23 cellular contexts compared by ENCODE assay signal in genomic region chr18:210780-211179, GRCh38. TPM values are rescaled to one million over a fixed set of nuclear protein-coding genes. Genes with fewer than 3 reads are reported as not detected.
DNase-seq lines count a peak whose midpoint lies in the region; ATAC-seq, FAIRE-seq and TF ChIP-seq lines count a peak whose summit lies in the region.
"Had no signal": no experiment of that assay in that cellular context is flagged by ENCODE, and none has a peak within 500 bp of the region (broad histone marks: within the 10 kb centered on the region; RNA-seq: fewer than 3 reads in every experiment).

No MANE protein-coding gene starts in this region.

- in situ Hi-C loops in HepG2 (cut with HindIII; ENCODE audit: extremely low pct_ligation_motif_present, low pct_unique_long_range_greater_than_20kb) = no loop called here

- H3K79me2 ChIP-seq in GM23338 (replicated peaks; ENCODE audit: insufficient read depth) = peaks cover 7% of the 10 kb centered on the region
- H3K79me2 ChIP-seq in HepG2 (ENCODE audit: insufficient read depth, low read length) = no peaks in the 10 kb centered on the region

- H3K27me3 ChIP-seq in GM23338 (ENCODE audit: insufficient read depth) = no peaks in the 10 kb centered on the region
- H3K27me3 ChIP-seq in HepG2 (ENCODE audit: control insufficient read depth in 1 of 2, insufficient read depth in 2 of 2, low read length in 2 of 2) = no peaks in the 10 kb centered on the region
- H3K27me3 ChIP-seq: BLaER1 treated with 17β-estradiol and CSF1 and Interleukin-3, amounts not matched to agents 10 nM and 100 nM had no signal

- H3F3A ChIP-seq in GM23338 (replicated peaks; ENCODE audit: low read depth) = no peaks in the 10 kb centered on the region

- H3K4me1 Mint-ChIP-seq in activated CD4-positive, alpha-beta T cell treated with anti-CD3 and anti-CD28 coated beads for 36 hours = no peaks in the 10 kb centered on the region
- peaks cover 26% of the 10 kb centered on the region; the same call in 2 of the 3 replicates for H3K4me1 Mint-ChIP-seq in GM23338
- no peaks in the 10 kb centered on the region for H3K4me1 Mint-ChIP-seq in activated T-helper 17 cell treated with anti-CD3 and anti-CD28 coated beads, Interleukin-2, amount 50 U/mL, for 72 hours

- no peak for TF ChIP-seq EP300 in HepG2 (IDR thresholded peaks at IDR 0.05; ENCODE audit: low read depth in 2 of 2, low read length in 2 of 2)
- no peak for TF ChIP-seq EP300 in HepG2 (CRISPR knock-in tag; IDR thresholded peaks at IDR 0.05; ENCODE audit: borderline replicate concordance)

- H3K36me3 Mint-ChIP-seq in activated CD4-positive, alpha-beta T cell treated with anti-CD3 and anti-CD28 coated beads for 36 hours (ENCODE audit: low read depth) = peaks cover 65% of the 10 kb centered on the region
- peaks cover 63% of the 10 kb centered on the region for H3K36me3 Mint-ChIP-seq in GM23338 (ENCODE audit: low read depth)
- H3K36me3 Mint-ChIP-seq in activated T-helper 17 cell treated with anti-CD3 and anti-CD28 coated beads, Interleukin-2, amount 50 U/mL, for 72 hours (ENCODE audit: low read depth) = peaks cover 100% of the 10 kb centered on the region

- peak overlapping the region; percentile 60 for H3K27ac Mint-ChIP-seq in activated CD4-positive, alpha-beta T cell treated with anti-CD3 and anti-CD28 coated beads for 36 hours
- H3K27ac Mint-ChIP-seq in GM23338 = peak overlapping the region; percentile 82
- peak overlapping the region; percentile 24 for H3K27ac Mint-ChIP-seq in activated T-helper 17 cell treated with anti-CD3 and anti-CD28 coated beads, Interleukin-2, amount 50 U/mL, for 72 hours

- intact Hi-C loops in activated CD4-positive, alpha-beta T cell treated with anti-CD3 and anti-CD28 coated beads for 36 hours (cut with DNase I, micrococcal nuclease) = loop anchor here in 1 of 2 experiments (5.0 kb wide), 1 partner anchor 42 kb away; no protein-coding TSS in a partner anchor
- intact Hi-C loops in HepG2 (cut with micrococcal nuclease; ENCODE audit: unreplicated experiment) = no loop called here

- FAIRE-seq in HepG2 (lab: Jason Lieb, UNC) = no peak
- FAIRE-seq: GM12891 had no signal

- BruUV-seq in HepG2 (replicated peaks; lab: Mats Ljungman, UMichigan) = no TSS peak

- H3K4me2 ChIP-seq in GM23338 = no peak overlapping the region
- H3K4me2 ChIP-seq in HepG2 (ENCODE audit: low read depth, low read length) = no peak overlapping the region
- H3K4me2 ChIP-seq: BLaER1 treated with 17β-estradiol and CSF1 and Interleukin-3, amounts not matched to agents 10 nM and 100 nM had no signal

- POLR2A ChIA-PET in activated CD4-positive, alpha-beta T cell treated with anti-CD3 and anti-CD28 coated beads for 36 hours (lab: Charles Lee) = no interaction called here
- POLR2A ChIA-PET in HepG2 (lab: Yijun Ruan, JAX) = no interaction called here

- H3K27ac ChIP-seq in GM23338 (ENCODE audit: low read depth) = no peak overlapping the region
- H3K27ac ChIP-seq in HepG2 (ENCODE audit: extremely low read length, insufficient read depth, low read length) = no peak overlapping the region
- H3K27ac ChIP-seq: BLaER1 treated with 17β-estradiol and CSF1 and Interleukin-3, amounts not matched to agents 10 nM and 100 nM had no signal

- 94% methylated on average over 5 of the region's 5 CpGs for WGBS in HepG2 (ENCODE audit: low lambda C conversion rate)

- H2AFZ ChIP-seq in GM23338 (no peak overlapping the region), HepG2 (ENCODE audit: low read length) (no peak overlapping the region)

- H3K4me3 Mint-ChIP-seq in activated CD4-positive, alpha-beta T cell treated with anti-CD3 and anti-CD28 coated beads for 36 hours = no peak overlapping the region
- H3K4me3 Mint-ChIP-seq in GM23338 = no peak overlapping the region
- H3K4me3 Mint-ChIP-seq in activated T-helper 17 cell treated with anti-CD3 and anti-CD28 coated beads, Interleukin-2, amount 50 U/mL, for 72 hours = no peak overlapping the region
- H3K4me3 Mint-ChIP-seq: CD4-positive, alpha-beta memory T cell had no signal

- H3K4me1 ChIP-seq in GM23338 (ENCODE audit: insufficient read depth) (peaks cover 17% of the 10 kb centered on the region), HepG2 (ENCODE audit: insufficient read depth, low read length) (no peaks in the 10 kb centered on the region)
- H3K4me1 ChIP-seq: Caco-2 had no signal

- no peaks in the 10 kb centered on the region for H3K9me3 ChIP-seq in HepG2 (ENCODE audit: low read length)
- H3K9me3 ChIP-seq: BLaER1 treated with 17β-estradiol and CSF1 and Interleukin-3, amounts not matched to agents 10 nM and 100 nM; Caco-2 had no signal

- CTCF ChIA-PET in activated CD4-positive, alpha-beta T cell treated with anti-CD3 and anti-CD28 coated beads for 36 hours (lab: Charles Lee) = no interaction called here
- CTCF ChIA-PET in HepG2 (lab: Yijun Ruan, JAX; ENCODE audit: low intra/inter-chr PET ratio, low total read pairs) = no interaction called here

- H3K4me3 ChIP-seq in GM23338 (no peak overlapping the region), HepG2 (replicated peaks in 1 of 3; ENCODE audit: insufficient read depth in 1 of 3, low read depth in 2 of 3, low read length in 3 of 3) (no peak overlapping the region)
- H3K4me3 ChIP-seq: BLaER1 treated with 17β-estradiol and CSF1 and Interleukin-3, amounts not matched to agents 10 nM and 100 nM had no signal

- H3K9me2 ChIP-seq in GM23338 (ENCODE audit: insufficient read depth) = no peaks in the 10 kb centered on the region

- H4K20me1 ChIP-seq in GM23338 (replicated peaks; ENCODE audit: insufficient read depth) (peaks cover 7% of the 10 kb centered on the region; the same call in 1 of the 2 replicates), HepG2 (ENCODE audit: insufficient read depth, low read length) (no peaks in the 10 kb centered on the region)

- H3K9ac ChIP-seq in HepG2 (ENCODE audit: insufficient read depth, low read depth, low read length) = no peak overlapping the region
- H3K9ac ChIP-seq: BLaER1 treated with 17β-estradiol and CSF1 and Interleukin-3, amounts not matched to agents 10 nM and 100 nM had no signal

- TF ChIP-seq CTCF in GM23338 (conservative IDR thresholded peaks at IDR 0.05; ENCODE audit: low read depth in 2 of 2) (no peak), HepG2 (CRISPR knock-in tag; IDR thresholded peaks at IDR 0.05) (no peak)

- H3K36me3 ChIP-seq in GM23338 (ENCODE audit: insufficient read depth) = peaks cover 37% of the 10 kb centered on the region
- H3K36me3 ChIP-seq in HepG2 (replicated peaks in 1 of 2; ENCODE audit: control insufficient read depth in 1 of 2, insufficient read depth in 2 of 2, low read length in 2 of 2) = peaks cover 15 to 65% of the 10 kb centered on the region in 2 experiments

- DNase-seq in activated CD4-positive, alpha-beta T cell treated with anti-CD3 and anti-CD28 coated beads for 36 hours = no peak
- no peak for DNase-seq in activated CD4-positive, alpha-beta T cell treated with anti-CD3 and anti-CD28 coated beads, Interleukin-2, amount 50 U/mL, for 4 hours
- DNase-seq in GM23338 (ENCODE audit: low spot score) = peak; percentile 26
- no peak for DNase-seq in HepG2 (ENCODE audit: low spot score)
- DNase-seq: 8988T; Caco-2; CD4-positive, alpha-beta memory T cell; DND-41; GOT3; KBM-7; MM.1S; NCI-H1048; NCI-H1417 treated with DMSO at 0.1 percent for 48 hours; NCI-H187; NCI-H446 treated with DMSO at 0.1 percent for 48 hours; NCI-H526 treated with DMSO at 0.1 percent for 48 hours; SHP77 had no signal

- ATAC-seq in activated CD4-positive, alpha-beta T cell treated with anti-CD3 and anti-CD28 coated beads for 36 hours = no peak
- peak; percentile 71 for ATAC-seq in GM23338
- no peak for ATAC-seq in activated T-helper 17 cell treated with anti-CD3 and anti-CD28 coated beads, Interleukin-2, amount 50 U/mL, for 72 hours (replicated peaks)
- no peak for ATAC-seq in HepG2
- no peak for ATAC-seq in GM19023 (IDR thresholded peaks at IDR 0.05; ENCODE audit: unreplicated experiment)
- ATAC-seq in HG02938 (IDR thresholded peaks at IDR 0.05; ENCODE audit: unreplicated experiment) = no peak
- ATAC-seq in GM18520 (IDR thresholded peaks at IDR 0.05; ENCODE audit: unreplicated experiment) = no peak

- no peaks in the 10 kb centered on the region for H3K27me3 Mint-ChIP-seq in activated CD4-positive, alpha-beta T cell treated with anti-CD3 and anti-CD28 coated beads for 36 hours
- H3K27me3 Mint-ChIP-seq in GM23338 (ENCODE audit: insufficient read depth, low read depth, poor library complexity) = no peaks in the 10 kb centered on the region
- H3K27me3 Mint-ChIP-seq in activated T-helper 17 cell treated with anti-CD3 and anti-CD28 coated beads, Interleukin-2, amount 50 U/mL, for 72 hours = no peaks in the 10 kb centered on the region
- H3K27me3 Mint-ChIP-seq: CD4-positive, alpha-beta memory T cell had no signal

- no peak for TF ChIP-seq RAD21 in HepG2 (CRISPR knock-in tag; IDR thresholded peaks at IDR 0.05)

- no peaks in the 10 kb centered on the region for H3K9me3 Mint-ChIP-seq in activated CD4-positive, alpha-beta T cell treated with anti-CD3 and anti-CD28 coated beads for 36 hours (ENCODE audit: low read depth)
- H3K9me3 Mint-ChIP-seq in GM23338 = no peaks in the 10 kb centered on the region
- H3K9me3 Mint-ChIP-seq in activated T-helper 17 cell treated with anti-CD3 and anti-CD28 coated beads, Interleukin-2, amount 50 U/mL, for 72 hours = no peaks in the 10 kb centered on the region
- H3K9me3 Mint-ChIP-seq: CD4-positive, alpha-beta memory T cell had no signal

- no peak for TF ChIP-seq POLR2A in HepG2 (IDR thresholded peaks at IDR 0.05; ENCODE audit: insufficient read depth in 1 of 2, low read depth in 2 of 2, low read length in 2 of 2)

RNA-seq across cellular contexts. Expression of gene USP14, which starts 52.4 kb away (rescaled TPM):
- total RNA-seq in activated CD4-positive, alpha-beta T cell treated with anti-CD3 and anti-CD28 coated beads for 36 hours = 100 to 1,000 TPM in 1 of 2 experiments, 10 to 100 TPM in 1; 94.7 to 101 TPM
- total RNA-seq in GM23338 (2014; rRNA removed; shearing (Covaris generic)) = 82.4 and 83.6 TPM in 2 replicates
- 70.3 and 83.5 TPM in 2 replicates for polyA plus RNA-seq in GM23338 (2016; fragmentation: Nextera tagmentation; extraction: Ambion mirVana)
- total RNA-seq in activated T-helper 17 cell treated with anti-CD3 and anti-CD28 coated beads, Interleukin-2, amount 50 U/mL, for 72 hours = 10 to 100 TPM; 51.0 to 96.6 TPM
- 16.6 and 57.4 TPM in 2 replicates for total RNA-seq in HepG2 (2016; rRNA removed; fragmentation: Illumina TruSeq; extraction: Trizol)
- 38.3 and 42.6 TPM in 2 replicates for total RNA-seq in HepG2 (2016; cell fraction: cytosol; rRNA removed; fragmentation: Illumina TruSeq; extraction: Trizol; ENCODE audit: low read depth)
- total RNA-seq in HepG2 (2016; cell fraction: insoluble cytoplasmic fraction; rRNA removed; fragmentation: Illumina TruSeq; extraction: Trizol) = 14.9 and 54.3 TPM in 2 replicates
- total RNA-seq in HepG2 (2016; cell fraction: membrane; rRNA removed; fragmentation: Illumina TruSeq; extraction: Trizol) = 17.5 and 20.3 TPM in 2 replicates
- total RNA-seq in HepG2 (2016; cell fraction: nucleus; rRNA removed; fragmentation: Illumina TruSeq; extraction: Trizol) = 31.7 and 37.4 TPM in 2 replicates
- polyA plus RNA-seq in HepG2 (2011; rRNA removed) = 10.7 and 14.7 TPM in 2 replicates
- polyA plus RNA-seq in HepG2 (2011; cell fraction: cytosol; rRNA removed) = 4.1 and 7.6 TPM in 2 replicates
- polyA plus RNA-seq in HepG2 (2011; cell fraction: nucleus; rRNA removed) = 10.2 and 11.9 TPM in 2 replicates
- 30.6 and 36.5 TPM in 2 replicates for polyA plus RNA-seq in HepG2 (2012)
- 6.5 and 6.6 TPM in 2 replicates for polyA plus RNA-seq in HepG2 (2016; cell fraction: cytosol; fragmentation: Illumina TruSeq; extraction: Trizol; ENCODE audit: low read depth)
- 76.5 and 77.5 TPM in 2 replicates for polyA plus RNA-seq in HepG2 (2016; cell fraction: insoluble cytoplasmic fraction; fragmentation: Illumina TruSeq; extraction: Trizol; ENCODE audit: low read depth)
- polyA plus RNA-seq in HepG2 (2016; cell fraction: membrane; fragmentation: Illumina TruSeq; extraction: Trizol; ENCODE audit: low read depth) = 13.3 and 14.6 TPM in 2 replicates
- 60.5 and 65.0 TPM in 2 replicates for polyA plus RNA-seq in HepG2 (2016; cell fraction: nucleus; fragmentation: Illumina TruSeq; extraction: Trizol; ENCODE audit: insufficient read depth, low read depth)
- polyA minus RNA-seq in HepG2 (2011; rRNA and poly(A)+ RNA removed; ENCODE audit: low replicate concordance) = 5.4 and 7.6 TPM in 2 replicates
- 19.3 and 25.3 TPM in 2 replicates for polyA minus RNA-seq in HepG2 (2011; cell fraction: cytosol; rRNA and poly(A)+ RNA removed)
- 29.3 and 32.4 TPM in 2 replicates for polyA minus RNA-seq in HepG2 (2011; cell fraction: nucleus; rRNA and poly(A)+ RNA removed)

RNA-seq across cellular contexts. Expression of gene THOC1, which starts 57.1 kb away (rescaled TPM):
- 10 to 100 TPM; 62.1 to 64.6 TPM for total RNA-seq in activated CD4-positive, alpha-beta T cell treated with anti-CD3 and anti-CD28 coated beads for 36 hours
- 71.2 and 108 TPM in 2 replicates for total RNA-seq in GM23338 (2014; rRNA removed; shearing (Covaris generic))
- polyA plus RNA-seq in GM23338 (2016; fragmentation: Nextera tagmentation; extraction: Ambion mirVana) (66.1 and 73.0 TPM in 2 replicates), HepG2 (2011; rRNA removed) (31.3 and 40.6 TPM in 2 replicates)
- 10 to 100 TPM; 71.6 to 99.1 TPM for total RNA-seq in activated T-helper 17 cell treated with anti-CD3 and anti-CD28 coated beads, Interleukin-2, amount 50 U/mL, for 72 hours
- total RNA-seq in HepG2 (2016; rRNA removed; fragmentation: Illumina TruSeq; extraction: Trizol) = 47.3 and 56.7 TPM in 2 replicates
- total RNA-seq in HepG2 (2016; cell fraction: cytosol; rRNA removed; fragmentation: Illumina TruSeq; extraction: Trizol; ENCODE audit: low read depth) = 8.8 and 10.0 TPM in 2 replicates
- total RNA-seq in HepG2 (2016; cell fraction: insoluble cytoplasmic fraction; rRNA removed; fragmentation: Illumina TruSeq; extraction: Trizol) = 49.8 and 55.5 TPM in 2 replicates
- 11.3 and 14.1 TPM in 2 replicates for total RNA-seq in HepG2 (2016; cell fraction: membrane; rRNA removed; fragmentation: Illumina TruSeq; extraction: Trizol)
- 101 and 111 TPM in 2 replicates for total RNA-seq in HepG2 (2016; cell fraction: nucleus; rRNA removed; fragmentation: Illumina TruSeq; extraction: Trizol)
- polyA plus RNA-seq in HepG2 (2011; cell fraction: cytosol; rRNA removed) = 4.3 and 4.8 TPM in 2 replicates
- polyA plus RNA-seq in HepG2 (2011; cell fraction: nucleus; rRNA removed) = 53.5 and 72.0 TPM in 2 replicates
- polyA plus RNA-seq in HepG2 (2012) = 25.0 and 39.1 TPM in 2 replicates
- polyA plus RNA-seq in HepG2 (2016; cell fraction: cytosol; fragmentation: Illumina TruSeq; extraction: Trizol; ENCODE audit: low read depth) = 2.8 and 3.2 TPM in 2 replicates
- 40.9 and 41.6 TPM in 2 replicates for polyA plus RNA-seq in HepG2 (2016; cell fraction: insoluble cytoplasmic fraction; fragmentation: Illumina TruSeq; extraction: Trizol; ENCODE audit: low read depth)
- polyA plus RNA-seq in HepG2 (2016; cell fraction: membrane; fragmentation: Illumina TruSeq; extraction: Trizol; ENCODE audit: low read depth) = 4.7 and 5.3 TPM in 2 replicates
- polyA plus RNA-seq in HepG2 (2016; cell fraction: nucleus; fragmentation: Illumina TruSeq; extraction: Trizol; ENCODE audit: insufficient read depth, low read depth) = 124 and 144 TPM in 2 replicates
- 11.8 and 13.0 TPM in 2 replicates for polyA minus RNA-seq in HepG2 (2011; rRNA and poly(A)+ RNA removed; ENCODE audit: low replicate concordance)
- 7.5 and 12.8 TPM in 2 replicates for polyA minus RNA-seq in HepG2 (2011; cell fraction: cytosol; rRNA and poly(A)+ RNA removed)
- polyA minus RNA-seq in HepG2 (2011; cell fraction: nucleus; rRNA and poly(A)+ RNA removed) = 215 and 222 TPM in 2 replicates

Comparison
In these comparisons a context has a peak if more than half of its experiments do, and no peak if none do; other contexts are left out.
1. H3K27ac Mint-ChIP-seq: peak in every context shown above with its lines; median percentile 82 in GM23338; 60 in activated CD4-positive, alpha-beta T cell treated with anti-CD3 and anti-CD28 coated beads for 36 hours; 24 in activated T-helper 17 cell treated with anti-CD3 and anti-CD28 coated beads, Interleukin-2, amount 50 U/mL, for 72 hours.